17 cellular contexts compared by ENCODE assay signal in genomic region chr20:49633023-49633422, GRCh38.
"Had no signal": no experiment of that assay in that cellular context is flagged by ENCODE, and none has a peak within 500 bp of the region (broad histone marks: within the 10 kb centered on the region; RNA-seq: fewer than 3 reads in every experiment).

No MANE protein-coding gene starts in this region.

- DNase-seq: effector CD4-positive, alpha-beta T cell; endodermal cell; erythroblast; foreskin keratinocyte; heart left ventricle; kidney glomerular epithelial cell; mesendoderm; naive thymus-derived CD4-positive, alpha-beta T cell; nephron progenitor cell; ovary; right cardiac atrium; stimulated activated CD4-positive, alpha-beta T cell treated with anti-CD3 and anti-CD28 coated beads, Interleukin-2, amount 100 ng/mL, for 48 hours; stimulated activated naive CD4-positive, alpha-beta T cell treated with Interleukin-2 at 50 U/mL for 16 hours; upper lobe of right lung had no signal

- H3K4me3 Mint-ChIP-seq: endodermal cell, nephron progenitor cell had no signal

- H3K4me1 ChIP-seq: foreskin keratinocyte, vagina had no signal

- H3K27me3 Mint-ChIP-seq: naive thymus-derived CD4-positive, alpha-beta T cell had no signal

- H3K4me3 ChIP-seq: coronary artery, heart left ventricle, ovary, smooth muscle cell, upper lobe of right lung, vagina had no signal

- H3K27ac ChIP-seq: coronary artery, foreskin keratinocyte, heart left ventricle, ovary, upper lobe of right lung, vagina had no signal

- H3K27me3 ChIP-seq: foreskin keratinocyte, heart left ventricle, ovary, upper lobe of right lung, vagina had no signal

- H3K36me3 ChIP-seq: ovary had no signal

- H3K4me2 ChIP-seq: smooth muscle cell had no signal

- H3K9me3 Mint-ChIP-seq: endodermal cell had no signal

- H3K9me3 ChIP-seq: ovary, upper lobe of right lung, vagina had no signal

- ATAC-seq: foreskin keratinocyte; heart left ventricle; naive thymus-derived CD4-positive, alpha-beta T cell; right cardiac atrium; upper lobe of right lung had no signal
